In the genomic region with DNA sequence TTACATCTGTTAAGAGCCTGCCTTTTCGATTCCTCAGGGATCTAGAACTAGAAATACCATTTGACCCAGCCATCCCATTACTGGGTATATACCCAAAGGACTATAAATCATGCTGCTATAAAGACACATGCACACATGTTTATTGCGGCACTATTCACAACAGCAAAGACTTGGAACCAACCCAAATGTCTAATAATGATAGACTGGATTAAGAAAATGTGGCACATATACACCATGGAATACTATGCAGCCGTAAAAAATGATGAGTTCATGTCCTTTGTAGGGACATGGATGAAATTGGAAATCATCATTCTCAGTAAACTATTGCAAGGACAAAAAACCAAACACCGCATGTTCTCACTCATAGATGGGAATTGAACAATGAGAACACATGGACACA, we compare ENCODE assay signal across 8 cellular contexts. TPM values are rescaled to one million over a fixed set of nuclear protein-coding genes. Genes with fewer than 3 reads are reported as not detected.
DNase-seq lines count a peak whose midpoint lies in the region; ATAC-seq and TF ChIP-seq lines count a peak whose summit lies in the region.
"Not testable (repeated sequence)": the region's sequence is repeated elsewhere in the genome, so short reads cannot be mapped to it uniquely, and the experiment has no call there.

No MANE protein-coding gene starts in this region.

- CTCF ChIA-PET in PC-9 (lab: Charles Lee); activated CD4-positive, alpha-beta T cell treated with anti-CD3 and anti-CD28 coated beads, Interleukin-2, amount 10 ng/mL, durations not matched to agents 7 days and 5 days (lab: Charles Lee): not testable (repeated sequence)

- H4K20me1 ChIP-seq in DOHH2 (ENCODE audit: control insufficient read depth, insufficient read depth, low read depth, low read length); PC-9 (ENCODE audit: insufficient read depth): not testable (repeated sequence)

- not testable (repeated sequence) for H3K4me3 ChIP-seq in DOHH2 (ENCODE audit: low read length)
- H3K4me3 ChIP-seq in PC-9 (peak overlapping the region; percentile 80; the same call in 1 of the 2 replicates), dorsolateral prefrontal cortex (peak overlapping the region in 43 of 59 donors; percentile 73 to 98 (median 93))

- H3K27me3 ChIP-seq in DOHH2 (ENCODE audit: control insufficient read depth, low read length); PC-9 (ENCODE audit: insufficient read depth, low read depth); dorsolateral prefrontal cortex: not testable (repeated sequence)

- H2AFZ ChIP-seq in PC-9: peak overlapping the region; percentile 96; the same call in 1 of the 2 replicates

- peaks cover 34% of the 10 kb centered on the region for H3K36me3 ChIP-seq in DOHH2 (ENCODE audit: control insufficient read depth, low read length)
- peaks cover 15% of the 10 kb centered on the region; the same call in 1 of the 2 replicates for H3K36me3 ChIP-seq in PC-9 (ENCODE audit: low read depth)

- intact Hi-C loops in PC-9 (cut with micrococcal nuclease; ENCODE audit: unreplicated experiment); dorsolateral prefrontal cortex (cut with DNase I): not testable (repeated sequence)

- peak overlapping the region; percentile 96 for H3K27ac ChIP-seq in 22Rv1
- not testable (repeated sequence) for H3K27ac ChIP-seq in DOHH2 (ENCODE audit: low read depth, low read length); PC-9
- H3K27ac ChIP-seq in dorsolateral prefrontal cortex: peak overlapping the region in 3 of 59 donors; percentile 89 to 98 (median 95)

- DNase-seq in PC-9; activated CD4-positive, alpha-beta T cell treated with anti-CD3 and anti-CD28 coated beads, Interleukin-2, amount 10 ng/mL, durations not matched to agents 7 days and 5 days; dorsolateral prefrontal cortex; naive B cell; stimulated activated effector memory CD8-positive, alpha-beta T cell treated with anti-CD3 and anti-CD28 coated beads, Interleukin-12 subunit alpha, Interleukin-12 subunit beta, amount 100 ng/mL, for 72 hours (ENCODE audit: low spot score in 2 of 2): not testable (repeated sequence)

- H3K9me3 Mint-ChIP-seq in activated CD4-positive, alpha-beta T cell treated with anti-CD3 and anti-CD28 coated beads, Interleukin-2, amount 10 ng/mL, durations not matched to agents 7 days and 5 days; activated naive CD4-positive, alpha-beta T cell treated with anti-CD3 and anti-CD28 coated beads, Interleukin-2, amount 50 U/mL, for 24 hours; naive B cell; stimulated activated effector memory CD8-positive, alpha-beta T cell treated with anti-CD3 and anti-CD28 coated beads, Interleukin-12 subunit alpha, Interleukin-12 subunit beta, amount 100 ng/mL, for 72 hours: not testable (repeated sequence)

- ATAC-seq in naive B cell (ENCODE audit: low read depth in 2 of 2); stimulated activated effector memory CD8-positive, alpha-beta T cell treated with anti-CD3 and anti-CD28 coated beads, Interleukin-12 subunit alpha, Interleukin-12 subunit beta, amount 100 ng/mL, for 72 hours: not testable (repeated sequence)

- peak overlapping the region; percentile 98 for H3K27ac Mint-ChIP-seq in activated CD4-positive, alpha-beta T cell treated with anti-CD3 and anti-CD28 coated beads, Interleukin-2, amount 10 ng/mL, durations not matched to agents 7 days and 5 days
- peak overlapping the region; percentile 46 for H3K27ac Mint-ChIP-seq in activated naive CD4-positive, alpha-beta T cell treated with anti-CD3 and anti-CD28 coated beads, Interleukin-2, amount 50 U/mL, for 24 hours
- peak overlapping the region in 2 of 6 donors; percentile 34 to 79 for H3K27ac Mint-ChIP-seq in naive B cell
- H3K27ac Mint-ChIP-seq in stimulated activated effector memory CD8-positive, alpha-beta T cell treated with anti-CD3 and anti-CD28 coated beads, Interleukin-12 subunit alpha, Interleukin-12 subunit beta, amount 100 ng/mL, for 72 hours: peak overlapping the region; percentile 94

- not testable (repeated sequence) for TF ChIP-seq CTCF in 22Rv1 (IDR thresholded peaks at IDR 0.05); DOHH2 (IDR thresholded peaks at IDR 0.05; ENCODE audit: low read depth, low read length, poor library complexity, severe bottlenecking); PC-9 (conservative IDR thresholded peaks at IDR 0.05); dorsolateral prefrontal cortex (IDR thresholded peaks at IDR 0.05 in 54 of 56, conservative IDR thresholded peaks at IDR 0.05 in 2 of 56; ENCODE audit: low read depth in 1 of 56, partially characterized antibody in 56 of 56)

- not testable (repeated sequence) for BruUV-seq in PC-9 (replicated peaks; lab: Mats Ljungman, UMichigan)

- peaks cover 15% of the 10 kb centered on the region for H3K79me2 ChIP-seq in DOHH2 (ENCODE audit: control insufficient read depth, low read length)
- peaks cover 10% of the 10 kb centered on the region for H3K79me2 ChIP-seq in PC-9 (ENCODE audit: low read depth)

- peak overlapping the region; percentile 90 for H3K4me3 Mint-ChIP-seq in activated CD4-positive, alpha-beta T cell treated with anti-CD3 and anti-CD28 coated beads, Interleukin-2, amount 10 ng/mL, durations not matched to agents 7 days and 5 days
- H3K4me3 Mint-ChIP-seq in activated naive CD4-positive, alpha-beta T cell treated with anti-CD3 and anti-CD28 coated beads, Interleukin-2, amount 50 U/mL, for 24 hours: peak overlapping the region; percentile 97
- H3K4me3 Mint-ChIP-seq in naive B cell: peak overlapping the region in 7 of 8 donors; percentile 91 to 99 (median 96)
- peak overlapping the region; percentile 94 for H3K4me3 Mint-ChIP-seq in stimulated activated effector memory CD8-positive, alpha-beta T cell treated with anti-CD3 and anti-CD28 coated beads, Interleukin-12 subunit alpha, Interleukin-12 subunit beta, amount 100 ng/mL, for 72 hours

- peaks cover 24% of the 10 kb centered on the region for H3K4me1 ChIP-seq in DOHH2 (ENCODE audit: control insufficient read depth, low read length)
- peaks cover 11% of the 10 kb centered on the region for H3K4me1 ChIP-seq in PC-9 (replicated peaks; ENCODE audit: insufficient read depth)

- H3F3A ChIP-seq in DOHH2 (ENCODE audit: control insufficient read depth, insufficient read depth): peaks cover 24% of the 10 kb centered on the region
- H3F3A ChIP-seq in PC-9 (ENCODE audit: insufficient read depth, low read depth): peaks cover 47% of the 10 kb centered on the region

- H3K4me2 ChIP-seq in DOHH2 (ENCODE audit: low read length) (peak overlapping the region; percentile 90), PC-9 (peak overlapping the region; percentile 98)

- H3K4me1 Mint-ChIP-seq in activated CD4-positive, alpha-beta T cell treated with anti-CD3 and anti-CD28 coated beads, Interleukin-2, amount 10 ng/mL, durations not matched to agents 7 days and 5 days: peaks cover 35% of the 10 kb centered on the region
- peaks cover 43% of the 10 kb centered on the region for H3K4me1 Mint-ChIP-seq in activated naive CD4-positive, alpha-beta T cell treated with anti-CD3 and anti-CD28 coated beads, Interleukin-2, amount 50 U/mL, for 24 hours
- H3K4me1 Mint-ChIP-seq in naive B cell: peaks cover 31 to 41% (median 38%) of the 10 kb centered on the region in 3 donors
- H3K4me1 Mint-ChIP-seq in stimulated activated effector memory CD8-positive, alpha-beta T cell treated with anti-CD3 and anti-CD28 coated beads, Interleukin-12 subunit alpha, Interleukin-12 subunit beta, amount 100 ng/mL, for 72 hours: peaks cover 41% of the 10 kb centered on the region

- POLR2A ChIA-PET in PC-9 (lab: Charles Lee; ENCODE audit: unreplicated experiment); activated CD4-positive, alpha-beta T cell treated with anti-CD3 and anti-CD28 coated beads, Interleukin-2, amount 10 ng/mL, durations not matched to agents 7 days and 5 days (lab: Charles Lee): not testable (repeated sequence)

- H3K36me3 Mint-ChIP-seq in activated CD4-positive, alpha-beta T cell treated with anti-CD3 and anti-CD28 coated beads, Interleukin-2, amount 10 ng/mL, durations not matched to agents 7 days and 5 days (ENCODE audit: low read depth): peaks cover 23% of the 10 kb centered on the region
- H3K36me3 Mint-ChIP-seq in activated naive CD4-positive, alpha-beta T cell treated with anti-CD3 and anti-CD28 coated beads, Interleukin-2, amount 50 U/mL, for 24 hours: peaks cover 15% of the 10 kb centered on the region
- H3K36me3 Mint-ChIP-seq in naive B cell: peaks cover 10 to 16% of the 10 kb centered on the region in 2 donors
- H3K36me3 Mint-ChIP-seq in stimulated activated effector memory CD8-positive, alpha-beta T cell treated with anti-CD3 and anti-CD28 coated beads, Interleukin-12 subunit alpha, Interleukin-12 subunit beta, amount 100 ng/mL, for 72 hours: peaks cover 59% of the 10 kb centered on the region

- H3K27me3 Mint-ChIP-seq in activated CD4-positive, alpha-beta T cell treated with anti-CD3 and anti-CD28 coated beads, Interleukin-2, amount 10 ng/mL, durations not matched to agents 7 days and 5 days; activated naive CD4-positive, alpha-beta T cell treated with anti-CD3 and anti-CD28 coated beads, Interleukin-2, amount 50 U/mL, for 24 hours; naive B cell: not testable (repeated sequence)

- H3K9me3 ChIP-seq in DOHH2 (ENCODE audit: control insufficient read depth, insufficient read depth, low read length); PC-9 (ENCODE audit: insufficient read depth, low read depth): not testable (repeated sequence)

- not testable (repeated sequence) for H3K9me2 ChIP-seq in DOHH2 (replicated peaks; ENCODE audit: control insufficient read depth, low read length); PC-9 (ENCODE audit: insufficient read depth)

RNA-seq across cellular contexts. Expression of a gene that starts 1.8 kb away (rescaled TPM):
- total RNA-seq in PC-9 (2021) (19.7 and 19.8 TPM in 2 replicates), dorsolateral prefrontal cortex (10 to 100 TPM; 25.0 to 72.0 (median 54.2) TPM)
- 10 to 100 TPM; 36.9 to 44.6 TPM for total RNA-seq in activated CD4-positive, alpha-beta T cell treated with anti-CD3 and anti-CD28 coated beads, Interleukin-2, amount 10 ng/mL, durations not matched to agents 7 days and 5 days
- polyA plus RNA-seq in naive B cell (ENCODE audit: low read depth in 6 of 6): 10 to 100 TPM; 37.9 to 50.8 (median 49.6) TPM

RNA-seq across cellular contexts. Expression of a gene that starts 7.0 kb away (rescaled TPM):
- total RNA-seq in PC-9 (2021): 129 and 181 TPM in 2 replicates
- 100 to 1,000 TPM; 175 to 188 TPM for total RNA-seq in activated CD4-positive, alpha-beta T cell treated with anti-CD3 and anti-CD28 coated beads, Interleukin-2, amount 10 ng/mL, durations not matched to agents 7 days and 5 days
- 100 to 1,000 TPM in 24 of 120 experiments, 10 to 100 TPM in 96; 68.5 to 111 (median 91.1) TPM for total RNA-seq in dorsolateral prefrontal cortex
- 100 to 1,000 TPM; 140 to 220 (median 158) TPM for polyA plus RNA-seq in naive B cell (ENCODE audit: low read depth in 6 of 6)

RNA-seq across cellular contexts. Expression of a gene that starts 10.4 kb away (rescaled TPM):
- total RNA-seq in PC-9 (2021): 0.33 and 0.88 TPM in 2 replicates
- 1 to 10 TPM; 1.5 to 1.9 TPM for total RNA-seq in activated CD4-positive, alpha-beta T cell treated with anti-CD3 and anti-CD28 coated beads, Interleukin-2, amount 10 ng/mL, durations not matched to agents 7 days and 5 days
- total RNA-seq in dorsolateral prefrontal cortex: 10 to 100 TPM in 14 of 120 experiments, 1 to 10 TPM in 106; 1.3 to 18.3 (median 5.9) TPM
- under 1 TPM in 1 of 6 donors, not detected in 5; 0.20 TPM for polyA plus RNA-seq in naive B cell (ENCODE audit: low read depth in 6 of 6)

RNA-seq across cellular contexts. Expression of a gene that starts 34.6 kb away (rescaled TPM):
- total RNA-seq in PC-9 (2021) (0.78 and 1.2 TPM in 2 replicates), dorsolateral prefrontal cortex (10 to 100 TPM in 13 of 120 experiments, 1 to 10 TPM in 107; 2.2 to 12.7 (median 7.2) TPM)
- total RNA-seq in activated CD4-positive, alpha-beta T cell treated with anti-CD3 and anti-CD28 coated beads, Interleukin-2, amount 10 ng/mL, durations not matched to agents 7 days and 5 days: under 1 TPM; 0.40 to 0.42 TPM
- not detected for polyA plus RNA-seq in naive B cell (ENCODE audit: low read depth in 6 of 6)

RNA-seq across cellular contexts. Expression of a gene that starts 37.5 kb away (rescaled TPM):
- total RNA-seq in PC-9 (2021) (0.48 and 0.50 TPM in 2 replicates), dorsolateral prefrontal cortex (10 to 100 TPM; 10.5 to 32.8 (median 17.8) TPM)
- 10 to 100 TPM; 49.5 to 57.5 TPM for total RNA-seq in activated CD4-positive, alpha-beta T cell treated with anti-CD3 and anti-CD28 coated beads, Interleukin-2, amount 10 ng/mL, durations not matched to agents 7 days and 5 days
- 10 to 100 TPM; 10.6 to 14.2 (median 12.7) TPM for polyA plus RNA-seq in naive B cell (ENCODE audit: low read depth in 6 of 6)
